In genomic region chr18:33210575-33211189, GRCh38 we compare ENCODE assay signal across 9 cellular contexts.
DNase-seq lines count a peak whose midpoint lies in the region; ATAC-seq, FAIRE-seq and TF ChIP-seq lines count a peak whose summit lies in the region.
"Had no signal": no experiment of that assay in that cellular context is flagged by ENCODE, and none has a peak within 500 bp of the region (broad histone marks: within the 10 kb centered on the region; RNA-seq: fewer than 3 reads in every experiment).

No MANE protein-coding gene starts in this region.

- intact Hi-C loops in right lobe of liver (cut with DNase I): no loop called here
- intact Hi-C loops in naive thymus-derived CD4-positive, alpha-beta T cell (cut with micrococcal nuclease): no loop called here

- no peak overlapping the region for H3K4me3 ChIP-seq in H7 (ENCODE audit: insufficient read depth, low read depth, low read length)
- H3K4me3 ChIP-seq in astrocyte (ENCODE audit: insufficient read depth, low read depth, low read length): no peak overlapping the region
- H3K4me3 ChIP-seq in right lobe of liver: no peak overlapping the region
- H3K4me3 ChIP-seq in naive thymus-derived CD4-positive, alpha-beta T cell (ENCODE audit: low read length): no peak overlapping the region

- CTCF ChIA-PET in naive thymus-derived CD4-positive, alpha-beta T cell (lab: Charles Lee): interaction anchor here (0.7 kb wide), 1 partner anchor 196 kb away, joined by 4 read pairs; no protein-coding TSS in a partner anchor

- H3K27me3 Mint-ChIP-seq in astrocyte (ENCODE audit: low read depth, unreplicated experiment): no peaks in the 10 kb centered on the region
- H3K27me3 Mint-ChIP-seq in naive thymus-derived CD4-positive, alpha-beta T cell: no peaks in the 10 kb centered on the region
- H3K27me3 Mint-ChIP-seq: dendritic cell treated with granulocyte-macrophage colony-stimulating factor and Interleukin-4, amounts not matched to agents 40 ng/mL and 50 ng/mL, for 4 days had no signal

- H4K20me1 ChIP-seq in astrocyte (ENCODE audit: insufficient read depth, low read length): no peaks in the 10 kb centered on the region

- H3K27me3 ChIP-seq in H7 (ENCODE audit: control insufficient read depth, insufficient read depth, low read length): no peaks in the 10 kb centered on the region
- no peaks in the 10 kb centered on the region for H3K27me3 ChIP-seq in astrocyte (ENCODE audit: insufficient read depth, low read length)
- no peaks in the 10 kb centered on the region for H3K27me3 ChIP-seq in right lobe of liver
- H3K27me3 ChIP-seq in naive thymus-derived CD4-positive, alpha-beta T cell (ENCODE audit: control insufficient read depth in 2 of 2, insufficient read depth in 2 of 2, low read length in 2 of 2): no peaks in the 10 kb centered on the region

- no peaks in the 10 kb centered on the region for H3K79me2 ChIP-seq in astrocyte (ENCODE audit: insufficient read depth, low read length)

- H3K4me1 Mint-ChIP-seq in astrocyte (ENCODE audit: low read depth, unreplicated experiment): no peaks in the 10 kb centered on the region
- H3K4me1 Mint-ChIP-seq in naive thymus-derived CD4-positive, alpha-beta T cell: no peaks in the 10 kb centered on the region

- H3K9ac ChIP-seq in astrocyte (ENCODE audit: low read length): no peak overlapping the region

- 19% methylated on average over 6 of the region's 6 CpGs for WGBS in right lobe of liver (ENCODE audit: insufficient coverage, low coverage, low lambda C conversion rate, missing lambda C conversion rate)

- peak; percentile 34 to 36 for DNase-seq in AML-193 (lab: John Stamatoyannopoulos, UW)
- peak; percentile 4 for DNase-seq in H7
- peak; percentile 23 for DNase-seq in NCI-H2107 (lab: John Stamatoyannopoulos, UW)
- DNase-seq in astrocyte (ENCODE audit: low read depth): peak; percentile 4
- no peak for DNase-seq in right lobe of liver
- no peak for DNase-seq in naive thymus-derived CD4-positive, alpha-beta T cell

- peak overlapping the region; percentile 17 for H3K4me2 ChIP-seq in astrocyte (ENCODE audit: low read length)

- FAIRE-seq in astrocyte (lab: Jason Lieb, UNC): no peak

- H3K4me3 Mint-ChIP-seq in astrocyte (ENCODE audit: unreplicated experiment): no peak overlapping the region
- no peak overlapping the region for H3K4me3 Mint-ChIP-seq in naive thymus-derived CD4-positive, alpha-beta T cell
- H3K4me3 Mint-ChIP-seq: dendritic cell treated with granulocyte-macrophage colony-stimulating factor and Interleukin-4, amounts not matched to agents 40 ng/mL and 50 ng/mL, for 4 days had no signal

- H3K9me3 ChIP-seq in astrocyte (ENCODE audit: insufficient read depth, low read depth, low read length) (no peaks in the 10 kb centered on the region), right lobe of liver (no peaks in the 10 kb centered on the region)
- no peaks in the 10 kb centered on the region for H3K9me3 ChIP-seq in naive thymus-derived CD4-positive, alpha-beta T cell (ENCODE audit: control insufficient read depth in 2 of 3, low read length in 3 of 3)

- H3K36me3 Mint-ChIP-seq in astrocyte (ENCODE audit: low read depth, unreplicated experiment): no peaks in the 10 kb centered on the region
- no peaks in the 10 kb centered on the region for H3K36me3 Mint-ChIP-seq in naive thymus-derived CD4-positive, alpha-beta T cell

- no peaks in the 10 kb centered on the region for H3K4me1 ChIP-seq in astrocyte (ENCODE audit: insufficient read depth, low read length)
- no peaks in the 10 kb centered on the region for H3K4me1 ChIP-seq in right lobe of liver
- no peaks in the 10 kb centered on the region for H3K4me1 ChIP-seq in naive thymus-derived CD4-positive, alpha-beta T cell (ENCODE audit: control insufficient read depth in 2 of 2, insufficient read depth in 2 of 2, low read length in 2 of 2)

- peak; percentile 78 for TF ChIP-seq CTCF in astrocyte (IDR thresholded peaks at IDR 0.05; ENCODE audit: insufficient read depth, low read depth, low read length)
- peak; percentile 35 to 69 (median 62) for TF ChIP-seq CTCF in right lobe of liver (IDR thresholded peaks at IDR 0.05)

- H3K9me3 Mint-ChIP-seq in astrocyte (ENCODE audit: unreplicated experiment): no peaks in the 10 kb centered on the region
- H3K9me3 Mint-ChIP-seq in naive thymus-derived CD4-positive, alpha-beta T cell: peaks cover 0 to 7% (median 0%) of the 10 kb centered on the region in 11 donors
- H3K9me3 Mint-ChIP-seq: dendritic cell treated with granulocyte-macrophage colony-stimulating factor and Interleukin-4, amounts not matched to agents 40 ng/mL and 50 ng/mL, for 4 days had no signal

- H3K36me3 ChIP-seq in H7 (replicated peaks; ENCODE audit: control insufficient read depth, insufficient read depth, low read length) (no peaks in the 10 kb centered on the region), astrocyte (ENCODE audit: insufficient read depth, low read length) (no peaks in the 10 kb centered on the region), right lobe of liver (no peaks in the 10 kb centered on the region)
- no peaks in the 10 kb centered on the region for H3K36me3 ChIP-seq in naive thymus-derived CD4-positive, alpha-beta T cell (ENCODE audit: control insufficient read depth in 2 of 3, insufficient read depth in 3 of 3, low read length in 3 of 3)

- TF ChIP-seq POLR2A in right lobe of liver (IDR thresholded peaks at IDR 0.05): no peak

- no peak overlapping the region for H3K27ac Mint-ChIP-seq in astrocyte (ENCODE audit: unreplicated experiment)
- H3K27ac Mint-ChIP-seq in naive thymus-derived CD4-positive, alpha-beta T cell: no peak overlapping the region
- H3K27ac Mint-ChIP-seq: dendritic cell treated with granulocyte-macrophage colony-stimulating factor and Interleukin-4, amounts not matched to agents 40 ng/mL and 50 ng/mL, for 4 days had no signal

- POLR2A ChIA-PET in naive thymus-derived CD4-positive, alpha-beta T cell (lab: Charles Lee): no interaction called here

- H2AFZ ChIP-seq in astrocyte (ENCODE audit: low read depth, low read length): peak overlapping the region; percentile 57

- peak; percentile 53 to 69 (median 63) for ATAC-seq in right lobe of liver
- no peak for ATAC-seq in HG02840 (IDR thresholded peaks at IDR 0.05; ENCODE audit: low FRiP score, unreplicated experiment)
- ATAC-seq in GM19395 (IDR thresholded peaks at IDR 0.05; ENCODE audit: unreplicated experiment): no peak
- no peak for ATAC-seq in naive thymus-derived CD4-positive, alpha-beta T cell

- H3K27ac ChIP-seq in astrocyte (ENCODE audit: low read depth, low read length) (no peak overlapping the region), right lobe of liver (no peak overlapping the region)
- no peak overlapping the region for H3K27ac ChIP-seq in naive thymus-derived CD4-positive, alpha-beta T cell (ENCODE audit: low read depth, low read length)

Comparison
In these comparisons a context has a peak if more than half of its experiments do, and no peak if none do; other contexts are left out.
1. DNase-seq: peak in AML-193 (2 of 2), H7 (single experiment), NCI-H2107 (single experiment) and astrocyte (single experiment); none in right lobe of liver (0 of 3) and naive thymus-derived CD4-positive, alpha-beta T cell (0 of 9).
2. ATAC-seq: peak in right lobe of liver (4 of 4); none in HG02840 (single experiment), GM19395 (single experiment) and naive thymus-derived CD4-positive, alpha-beta T cell (single experiment).